In genomic region chr9:94111446-94111845, GRCh38 we compare ENCODE assay signal across 20 cellular contexts. TPM values are rescaled to one million over a fixed set of nuclear protein-coding genes. Genes with fewer than 3 reads are reported as not detected.
DNase-seq lines count a peak whose midpoint lies in the region; ATAC-seq, FAIRE-seq and TF ChIP-seq lines count a peak whose summit lies in the region.
"Had no signal": no experiment of that assay in that cellular context is flagged by ENCODE, and none has a peak within 500 bp of the region (broad histone marks: within the 10 kb centered on the region; RNA-seq: fewer than 3 reads in every experiment).

No MANE protein-coding gene starts in this region.

- ATAC-seq in K562 = no peak
- ATAC-seq in activated T-cell treated with anti-CD3 and anti-CD28 coated beads, Interleukin-2, amount 50 U/mL, for 72 hours (replicated peaks in 1 of 2) = no peak
- ATAC-seq in body of pancreas = no peak
- ATAC-seq in GM18861 (IDR thresholded peaks at IDR 0.05; ENCODE audit: unreplicated experiment) = no peak
- ATAC-seq: Right ventricle myocardium inferior had no signal

- peaks cover 0 to 1% of the 10 kb centered on the region in 2 donors for H3K9me3 Mint-ChIP-seq in activated T-cell treated with anti-CD3 and anti-CD28 coated beads, Interleukin-2, amount 50 U/mL, for 72 hours

- BruUV-seq in K562 (replicated peaks; lab: Mats Ljungman, UMichigan) = no TSS peak

- no peaks in the 10 kb centered on the region for H3K9me1 ChIP-seq in K562 (ENCODE audit: control insufficient read depth, insufficient read depth, low read length)

- H3K4me1 ChIP-seq in HEK293 (ENCODE audit: control insufficient read depth, insufficient read depth, low read length) (no peaks in the 10 kb centered on the region), K562 (replicated peaks in 1 of 2; ENCODE audit: control insufficient read depth in 2 of 2, insufficient read depth in 2 of 2, low read length in 2 of 2) (peaks cover 13 to 34% of the 10 kb centered on the region in 2 experiments), smooth muscle cell (ENCODE audit: low read depth) (no peaks in the 10 kb centered on the region), body of pancreas (no peaks in the 10 kb centered on the region)
- H3K4me1 ChIP-seq: BE2C had no signal

- H3K79me2 ChIP-seq in K562 (ENCODE audit: control insufficient read depth, insufficient read depth, low read length) = no peaks in the 10 kb centered on the region
- H3K79me2 ChIP-seq in smooth muscle cell (ENCODE audit: low read depth) = no peaks in the 10 kb centered on the region

- TF ChIP-seq POLR2A in K562 (conservative IDR thresholded peaks at IDR 0.05) (no peak), body of pancreas (IDR thresholded peaks at IDR 0.05) (no peak)

- H3K36me3 ChIP-seq in HEK293 (ENCODE audit: control insufficient read depth in 2 of 2, insufficient read depth in 1 of 2, low read length in 2 of 2) = no peaks in the 10 kb centered on the region
- no peaks in the 10 kb centered on the region; the same call in 2 of the 3 replicates for H3K36me3 ChIP-seq in K562 (ENCODE audit: control insufficient read depth, insufficient read depth, low read length)
- no peaks in the 10 kb centered on the region for H3K36me3 ChIP-seq in smooth muscle cell (ENCODE audit: low read depth)
- no peaks in the 10 kb centered on the region for H3K36me3 ChIP-seq in body of pancreas (replicated peaks in 1 of 2; ENCODE audit: insufficient read depth in 1 of 2, low read depth in 2 of 2)
- H3K36me3 ChIP-seq: BE2C had no signal

- no peak for DNase-seq in K562 (ENCODE audit: extremely low read depth in 1 of 4, low spot score in 3 of 4)
- peak; percentile 80 for DNase-seq in globus pallidus (ENCODE audit: low spot score)
- DNase-seq in smooth muscle cell (lab: John Stamatoyannopoulos, UW; ENCODE audit: unreplicated experiment) = no peak
- DNase-seq in activated T-cell treated with anti-CD3 and anti-CD28 coated beads, Interleukin-2, amount 50 U/mL, for 72 hours = no peak
- no peak for DNase-seq in body of pancreas
- DNase-seq: BE2C; CD4-positive, alpha-beta memory T cell; DMS79 treated with DMSO at 0.1 percent for 48 hours; NCI-H1105; NCI-H1694 treated with DMSO at 0.1 percent for 48 hours; NCI-H446; NCI-H748 treated with DMSO at 0.1 percent for 48 hours had no signal

- H3K4me2 ChIP-seq in K562 (ENCODE audit: insufficient read depth, low read length) = peak overlapping the region; percentile 54; the same call in 1 of the 2 replicates
- H3K4me2 ChIP-seq in smooth muscle cell = peak overlapping the region; percentile 48
- H3K4me2 ChIP-seq: KMS-11 had no signal

- H3K27me3 ChIP-seq in K562 (ENCODE audit: control insufficient read depth in 2 of 2, insufficient read depth in 2 of 2, low read length in 2 of 2) (no peaks in the 10 kb centered on the region), smooth muscle cell (ENCODE audit: low read depth) (no peaks in the 10 kb centered on the region), body of pancreas (no peaks in the 10 kb centered on the region)
- H3K27me3 ChIP-seq: BE2C had no signal

- no peaks in the 10 kb centered on the region for H3F3A ChIP-seq in smooth muscle cell (ENCODE audit: low read depth)

- peak overlapping the region in 1 of 2 experiments; percentile 24; a peak in 1 of 4 replicates for H3K9ac ChIP-seq in K562 (ENCODE audit: insufficient read depth in 1 of 2, low read depth in 2 of 2, low read length in 2 of 2)
- H3K9ac ChIP-seq in smooth muscle cell (ENCODE audit: low read depth) = no peak overlapping the region
- H3K9ac ChIP-seq: KMS-11 had no signal

- no peak for TF ChIP-seq CTCF in HEK293 (tag by site-specific recombination; IDR thresholded peaks at IDR 0.05)
- TF ChIP-seq CTCF in K562 (IDR thresholded peaks at IDR 0.05 in 2 of 3, conservative IDR thresholded peaks at IDR 0.05 in 1 of 3; ENCODE audit: insufficient read depth in 2 of 3, low read depth in 1 of 3, low read length in 3 of 3) = no peak
- TF ChIP-seq CTCF in smooth muscle cell (IDR thresholded peaks at IDR 0.05; ENCODE audit: borderline replicate concordance, insufficient read depth, poor library complexity, severe bottlenecking) = no peak
- TF ChIP-seq CTCF in body of pancreas (IDR thresholded peaks at IDR 0.05) = no peak

- H3K4me3 Mint-ChIP-seq in activated T-cell treated with anti-CD3 and anti-CD28 coated beads, Interleukin-2, amount 50 U/mL, for 72 hours = no peak overlapping the region
- H3K4me3 Mint-ChIP-seq: CD4-positive, alpha-beta memory T cell had no signal

- no peaks in the 10 kb centered on the region for H3K4me1 Mint-ChIP-seq in activated T-cell treated with anti-CD3 and anti-CD28 coated beads, Interleukin-2, amount 50 U/mL, for 72 hours (ENCODE audit: low read depth)

- WGBS in K562 (ENCODE audit: insufficient coverage, low coverage, missing lambda C conversion rate) = 23% methylated on average over 2 of the region's 2 CpGs
- WGBS in smooth muscle cell (ENCODE audit: low lambda C conversion rate) = 88% methylated on average over 2 of the region's 2 CpGs
- whole genome bisulfite sequencing in body of pancreas, 2 donors = 49 to 67% methylated on average over 2 of the region's 2 CpGs

- H3K27ac ChIP-seq in HEK293 (ENCODE audit: extremely low read depth, low read depth, low read length) = no peak overlapping the region
- no peak overlapping the region; the same call in 2 of the 3 replicates for H3K27ac ChIP-seq in K562 (ENCODE audit: extremely low read depth, low read depth, low read length)
- peak overlapping the region; percentile 15 for H3K27ac ChIP-seq in smooth muscle cell (ENCODE audit: low read depth)
- H3K27ac ChIP-seq in body of pancreas = no peak overlapping the region
- H3K27ac ChIP-seq: HL-60, KMS-11 had no signal

- POLR2A ChIA-PET in HEK293 (lab: Yijun Ruan, JAX) = interaction anchor here (0.8 kb wide), 1 partner anchor 55 kb away, joined by 3 read pairs; no protein-coding TSS in a partner anchor
- POLR2A ChIA-PET in K562 (lab: Yijun Ruan, JAX) = interaction anchor here (0.6 to 2.5 kb wide), 9 partner anchors 11 to 1136 kb away, joined by 3 to 18 read pairs (median 3); no protein-coding TSS in a partner anchor

- H3K36me3 Mint-ChIP-seq in activated T-cell treated with anti-CD3 and anti-CD28 coated beads, Interleukin-2, amount 50 U/mL, for 72 hours (ENCODE audit: insufficient read depth in 2 of 2) = peaks cover 1 to 2% of the 10 kb centered on the region in 2 donors

- FAIRE-seq in K562 (lab: Jason Lieb, UNC) = no peak
- FAIRE-seq: D721Med, G401.6, GM12892 had no signal

- CTCF ChIA-PET in HEK293 (lab: Yijun Ruan, JAX) = no interaction called here
- CTCF ChIA-PET in K562 (lab: Yijun Ruan, JAX; ENCODE audit: low intra/inter-chr PET ratio) = no interaction called here

- in situ Hi-C loops in K562 (cut with MboI) = no loop called here

- no peak overlapping the region for H3K27ac Mint-ChIP-seq in activated T-cell treated with anti-CD3 and anti-CD28 coated beads, Interleukin-2, amount 50 U/mL, for 72 hours
- H3K27ac Mint-ChIP-seq: CD4-positive, alpha-beta memory T cell had no signal

- no peak for TF ChIP-seq RAD21 in K562 (CRISPR knock-in tag; conservative IDR thresholded peaks at IDR 0.05 in 1 of 2, IDR thresholded peaks at IDR 0.05 in 1 of 2)

- intact Hi-C loops in K562 (cut with micrococcal nuclease) = loop anchor here (2.0 kb wide), 1 partner anchor 55 kb away; no protein-coding TSS in a partner anchor
- intact Hi-C loops in body of pancreas (cut with DNase I) = no loop called here

- no peak overlapping the region for H2AFZ ChIP-seq in K562 (ENCODE audit: low read depth, low read length)
- H2AFZ ChIP-seq in smooth muscle cell (ENCODE audit: low read depth) = no peak overlapping the region

- no peak for TF ChIP-seq EP300 in K562 (IDR thresholded peaks at IDR 0.05; ENCODE audit: low read length)

- H3K9me3 ChIP-seq in HEK293 (ENCODE audit: control insufficient read depth, insufficient read depth, low read depth, low read length) = no peaks in the 10 kb centered on the region
- no peaks in the 10 kb centered on the region for H3K9me3 ChIP-seq in K562 (replicated peaks; ENCODE audit: control insufficient read depth, insufficient read depth, low read depth, low read length)
- no peaks in the 10 kb centered on the region for H3K9me3 ChIP-seq in smooth muscle cell (replicated peaks; ENCODE audit: low read depth)
- no peaks in the 10 kb centered on the region for H3K9me3 ChIP-seq in body of pancreas
- H3K9me3 ChIP-seq: BE2C had no signal

- no peaks in the 10 kb centered on the region for H4K20me1 ChIP-seq in K562 (replicated peaks; ENCODE audit: control insufficient read depth, insufficient read depth, low read length)
- no peaks in the 10 kb centered on the region for H4K20me1 ChIP-seq in smooth muscle cell (ENCODE audit: low read depth)

- no peak overlapping the region for H3K4me3 ChIP-seq in HEK293 (ENCODE audit: low read depth, low read length)
- H3K4me3 ChIP-seq in K562 = no peak overlapping the region
- H3K4me3 ChIP-seq in smooth muscle cell = no peak overlapping the region
- no peak overlapping the region for H3K4me3 ChIP-seq in body of pancreas

- H3K27me3 Mint-ChIP-seq in activated T-cell treated with anti-CD3 and anti-CD28 coated beads, Interleukin-2, amount 50 U/mL, for 72 hours (ENCODE audit: low read depth) = no peaks in the 10 kb centered on the region
- H3K27me3 Mint-ChIP-seq: CD4-positive, alpha-beta memory T cell had no signal

RNA-seq across cellular contexts. Expression of gene PTPDC1, which starts 27.2 kb away (rescaled TPM):
- 11.2 and 23.6 TPM in 2 replicates for total RNA-seq in K562 (2011; cell fraction: chromatin; rRNA removed; ENCODE audit: low replicate concordance)
- 5.5 and 8.2 TPM in 2 replicates for total RNA-seq in K562 (2011; cell fraction: nucleolus; rRNA removed)
- 13.6 and 23.1 TPM in 2 replicates for total RNA-seq in K562 (2011; cell fraction: nucleoplasm; rRNA removed)
- total RNA-seq in K562 (2014; rRNA removed) (4.9 and 5.3 TPM in 2 replicates), K562 (2014; rRNA removed; fragmentation: Illumina TruSeq; extraction: Trizol) (8.1 and 8.2 TPM in 2 replicates), K562 (2015; rRNA removed; fragmentation: Illumina TruSeq; extraction: Trizol) (6.7 and 6.9 TPM in 2 replicates), K562 (2021) (5.5 and 5.7 TPM in 2 replicates), smooth muscle cell (19.6 and 20.9 TPM in 2 replicates), body of pancreas (10 to 100 TPM; 11.7 to 12.2 TPM)
- polyA plus RNA-seq in K562 (2011; rRNA removed) (7.4 and 7.6 TPM in 2 replicates), K562 (2014; fragmentation: Illumina TruSeq; extraction: Trizol) (5.0 and 5.5 TPM in 2 replicates), K562 (2014; fragmentation: Nextera tagmentation; extraction: Ambion mirVana) (1 to 10 TPM; 1.1 to 1.9 TPM), K562 (2014; rRNA removed) (5.7 and 6.5 TPM in 2 replicates), smooth muscle cell (7.4 and 11.0 TPM in 2 replicates)
- 2.2 and 3.1 TPM in 2 replicates for polyA plus RNA-seq in K562 (2011; cell fraction: cytosol; rRNA removed)
- 19.0 and 20.8 TPM in 2 replicates for polyA plus RNA-seq in K562 (2011; cell fraction: nucleus; rRNA removed)
- 2.5 and 7.3 TPM in 2 replicates for polyA plus RNA-seq in K562 (2012)
- 12.1 and 12.3 TPM in 2 replicates for polyA minus RNA-seq in K562 (2011; rRNA and poly(A)+ RNA removed)
- 3.1 and 4.0 TPM in 2 replicates for polyA minus RNA-seq in K562 (2011; cell fraction: cytosol; rRNA and poly(A)+ RNA removed)
- polyA minus RNA-seq in K562 (2011; cell fraction: nucleus; rRNA and poly(A)+ RNA removed) = 11.8 and 17.0 TPM in 2 replicates
- 1 to 10 TPM; 9.2 to 10.0 TPM for total RNA-seq in activated T-cell treated with anti-CD3 and anti-CD28 coated beads, Interleukin-2, amount 50 U/mL, for 72 hours
